In genomic region chr21:27677547-27677946, GRCh38 we compare ENCODE assay signal across 27 cellular contexts.
"Had no signal": no experiment of that assay in that cellular context is flagged by ENCODE, and none has a peak within 500 bp of the region (broad histone marks: within the 10 kb centered on the region; RNA-seq: fewer than 3 reads in every experiment).

No MANE protein-coding gene starts in this region.

- H3K4me1 Mint-ChIP-seq: mesothelial cell of epicardium; naive B cell; neural crest cell; stimulated activated naive B cell treated with anti-CD40 and anti-IgM and Interleukin-4, amounts not matched to agents 10 μg/mL and 1 μg/mL and 100 μg/mL, for 72 hours had no signal

- H3K4me3 Mint-ChIP-seq: effector memory CD8-positive, alpha-beta T cell; mesothelial cell of epicardium; naive B cell; natural killer cell treated with Interleukin-12 subunit alpha and Interleukin-12 subunit beta and Interleukin-15 and Interleukin-18, amount 100 ng/mL, for 72 hours; neural crest cell; stimulated activated naive B cell treated with anti-CD40 and anti-IgM and Interleukin-4, amounts not matched to agents 10 μg/mL and 1 μg/mL and 100 μg/mL, for 72 hours; stimulated activated naive CD8-positive, alpha-beta T cell treated with anti-CD3 and anti-CD28 coated beads, Interleukin-15, Interleukin-2, amounts not matched to agents 100 ng/mL and 50 ng/mL, for 24 hours had no signal

- H3K27ac Mint-ChIP-seq: effector memory CD8-positive, alpha-beta T cell; mesothelial cell of epicardium; naive B cell; natural killer cell treated with Interleukin-12 subunit alpha and Interleukin-12 subunit beta and Interleukin-15 and Interleukin-18, amount 100 ng/mL, for 72 hours; stimulated activated naive B cell treated with anti-CD40 and anti-IgM and Interleukin-4, amounts not matched to agents 10 μg/mL and 1 μg/mL and 100 μg/mL, for 72 hours; stimulated activated naive CD8-positive, alpha-beta T cell treated with anti-CD3 and anti-CD28 coated beads, Interleukin-15, Interleukin-2, amounts not matched to agents 100 ng/mL and 50 ng/mL, for 24 hours had no signal

- H3K4me3 ChIP-seq: esophagus squamous epithelium, gastroesophageal sphincter, heart right ventricle, left lung, mucosa of descending colon, prostate gland, sigmoid colon, skin epidermis, spleen, thoracic aorta, tibial nerve, upper lobe of left lung had no signal

- ATAC-seq: effector memory CD8-positive, alpha-beta T cell; foreskin keratinocyte; gastroesophageal sphincter; heart right ventricle; left cardiac atrium; left lung; mucosa of descending colon; natural killer cell treated with Interleukin-12 subunit alpha and Interleukin-12 subunit beta and Interleukin-15 and Interleukin-18, amount 100 ng/mL, for 72 hours; right cardiac atrium; stimulated activated naive B cell treated with anti-CD40 and anti-IgM and Interleukin-4, amounts not matched to agents 10 μg/mL and 1 μg/mL and 100 μg/mL, for 72 hours had no signal

- DNase-seq: cortex of kidney; effector memory CD8-positive, alpha-beta T cell; erythroblast; esophagus squamous epithelium; heart right ventricle; hippocampal formation; left cardiac atrium; left lung; mesenchymal stem cell; mucosa of descending colon; naive B cell; right cardiac atrium; sigmoid colon; spleen; stimulated activated CD4-positive, alpha-beta T cell treated with anti-CD3 and anti-CD28 coated beads, Interleukin-4, amount 100 ng/mL, for 4 hours; stimulated activated naive B cell treated with anti-CD40 and anti-IgM and Interleukin-4, amounts not matched to agents 10 μg/mL and 1 μg/mL and 100 μg/mL, for 72 hours; upper lobe of left lung had no signal

- H3K36me3 Mint-ChIP-seq: mesothelial cell of epicardium; naive B cell; natural killer cell treated with Interleukin-12 subunit alpha and Interleukin-12 subunit beta and Interleukin-15 and Interleukin-18, amount 100 ng/mL, for 72 hours; stimulated activated naive B cell treated with anti-CD40 and anti-IgM and Interleukin-4, amounts not matched to agents 10 μg/mL and 1 μg/mL and 100 μg/mL, for 72 hours had no signal

- H3K9me3 Mint-ChIP-seq: neural crest cell; stimulated activated naive CD8-positive, alpha-beta T cell treated with anti-CD3 and anti-CD28 coated beads, Interleukin-15, Interleukin-2, amounts not matched to agents 100 ng/mL and 50 ng/mL, for 24 hours had no signal
